Comparison of ENCODE assay signal across 20 cellular contexts in the genomic region with DNA sequence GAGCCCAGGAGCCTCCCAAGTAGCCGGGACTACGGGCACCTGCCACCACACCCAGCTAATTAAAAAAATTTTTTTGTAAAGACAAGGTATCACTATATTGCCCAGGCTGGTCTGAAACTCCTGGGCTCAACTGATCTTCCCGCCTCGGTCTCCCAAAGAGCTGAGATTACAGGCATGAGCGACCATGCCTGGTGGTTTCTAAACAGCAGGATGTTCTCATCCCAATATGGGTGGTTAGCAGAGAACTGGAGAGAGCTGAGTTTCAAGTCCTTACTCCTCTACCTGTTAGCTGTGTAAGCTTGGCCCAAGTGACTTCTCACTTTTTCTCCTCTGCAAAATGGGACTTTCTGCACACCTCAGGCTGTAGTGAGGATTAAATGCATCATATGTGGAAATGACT. TPM values are rescaled to one million over a fixed set of nuclear protein-coding genes. Genes with fewer than 3 reads are reported as not detected.
"Had no signal": no experiment of that assay in that cellular context is flagged by ENCODE, and none has a peak within 500 bp of the region (broad histone marks: within the 10 kb centered on the region; RNA-seq: fewer than 3 reads in every experiment).

No MANE protein-coding gene starts in this region.

- H3K27me3 ChIP-seq: esophagus muscularis mucosa, gastrocnemius medialis, neutrophil, sigmoid colon, stomach had no signal

- H3K4me3 Mint-ChIP-seq: dendritic cell treated with granulocyte-macrophage colony-stimulating factor and Interleukin-4, amounts not matched to agents 40 ng/mL and 50 ng/mL, for 4 days; effector memory CD8-positive, alpha-beta T cell; immature natural killer cell; naive thymus-derived CD8-positive, alpha-beta T cell; stimulated activated naive B cell treated with anti-CD40 and anti-IgM and Interleukin-4, amounts not matched to agents 10 μg/mL and 1 μg/mL and 100 μg/mL, for 72 hours had no signal

- H3K4me3 ChIP-seq: esophagus muscularis mucosa, gastrocnemius medialis, psoas muscle, sigmoid colon, skin epidermis, stomach had no signal

- H3K27me3 Mint-ChIP-seq: dendritic cell treated with granulocyte-macrophage colony-stimulating factor and Interleukin-4, amounts not matched to agents 40 ng/mL and 50 ng/mL, for 4 days; effector memory CD8-positive, alpha-beta T cell; naive thymus-derived CD8-positive, alpha-beta T cell; stimulated activated naive B cell treated with anti-CD40 and anti-IgM and Interleukin-4, amounts not matched to agents 10 μg/mL and 1 μg/mL and 100 μg/mL, for 72 hours had no signal

- H3K4me1 ChIP-seq: esophagus muscularis mucosa, psoas muscle, sigmoid colon had no signal

- H3K27ac ChIP-seq: epithelial cell of prostate, esophagus muscularis mucosa, gastrocnemius medialis, neutrophil, psoas muscle, sigmoid colon, skin epidermis, stomach had no signal

- H3K9me3 ChIP-seq: esophagus muscularis mucosa, gastrocnemius medialis, neutrophil, psoas muscle, sigmoid colon, stomach had no signal

- H3K4me1 Mint-ChIP-seq: immature natural killer cell had no signal

- ATAC-seq: effector memory CD8-positive, alpha-beta T cell; gastrocnemius medialis; left colon; naive thymus-derived CD8-positive, alpha-beta T cell; psoas muscle had no signal

- H3K27ac Mint-ChIP-seq: dendritic cell treated with granulocyte-macrophage colony-stimulating factor and Interleukin-4, amounts not matched to agents 40 ng/mL and 50 ng/mL, for 4 days; effector memory CD8-positive, alpha-beta T cell; immature natural killer cell; naive thymus-derived CD8-positive, alpha-beta T cell; stimulated activated naive B cell treated with anti-CD40 and anti-IgM and Interleukin-4, amounts not matched to agents 10 μg/mL and 1 μg/mL and 100 μg/mL, for 72 hours had no signal

- DNase-seq: effector memory CD8-positive, alpha-beta T cell; gastrocnemius medialis; glutamatergic neuron; immature natural killer cell; left colon; naive thymus-derived CD8-positive, alpha-beta T cell; psoas muscle; sigmoid colon; stimulated activated CD4-positive, alpha-beta T cell treated with anti-CD3 and anti-CD28 coated beads, Interleukin-2, amount 100 ng/mL, for 24 hours; stimulated activated CD4-positive, alpha-beta T cell treated with anti-CD3 and anti-CD28 coated beads, Interleukin-4, amount 100 ng/mL, for 4 hours; stimulated activated naive B cell treated with anti-CD40 and anti-IgM and Interleukin-4, amounts not matched to agents 10 μg/mL and 1 μg/mL and 100 μg/mL, for 72 hours; stomach; substantia nigra; trophoblast cell had no signal

RNA-seq across cellular contexts. Expression of a gene that starts 30.6 kb away (rescaled TPM):
- polyA plus RNA-seq: neural cell had no signal
